Comparison of ENCODE assay signal across 25 cellular contexts in the genomic region with DNA sequence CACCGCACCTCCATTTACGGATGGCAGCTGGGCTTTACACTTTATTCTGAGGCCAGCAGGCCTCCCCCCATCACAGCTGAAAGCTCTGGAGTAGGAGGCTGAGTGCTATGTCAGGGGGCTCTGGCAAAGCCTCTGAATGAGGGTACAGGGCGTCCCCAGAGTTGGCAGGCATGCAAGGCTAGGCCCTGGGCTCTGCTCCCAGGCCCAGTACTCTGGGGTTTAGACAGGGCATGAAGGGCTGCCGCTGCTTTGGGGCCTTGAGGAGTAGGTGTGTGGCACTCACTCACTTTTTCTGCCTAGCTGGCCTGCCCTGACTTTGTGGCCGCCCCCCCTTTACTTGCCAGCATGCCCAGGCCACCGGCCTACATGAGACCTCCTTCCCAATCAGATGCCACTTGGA.
A peak's percentile ranks its signal among the peaks of the same experiment; 100 is the strongest.
DNase-seq lines count a peak whose midpoint lies in the region; ATAC-seq lines count a peak whose summit lies in the region.
"Had no signal": no experiment of that assay in that cellular context is flagged by ENCODE, and none has a peak within 500 bp of the region (broad histone marks: within the 10 kb centered on the region; RNA-seq: fewer than 3 reads in every experiment).

No MANE protein-coding gene starts in this region.

- H3K4me2 ChIP-seq in trophoblast cell (ENCODE audit: low read length) = no peak overlapping the region

- H3K79me2 ChIP-seq in trophoblast cell (ENCODE audit: control insufficient read depth, insufficient read depth, low read length, poor library complexity) = no peaks in the 10 kb centered on the region

- H3K4me3 ChIP-seq in rectal smooth muscle tissue (ENCODE audit: low read length) (no peak overlapping the region), trophoblast cell (ENCODE audit: low read depth, low read length) (no peak overlapping the region)
- H3K4me3 ChIP-seq: gastroesophageal sphincter, K562, sigmoid colon, SJCRH30, upper lobe of left lung had no signal

- H4K8ac ChIP-seq in trophoblast cell (ENCODE audit: low read depth, low read length) = no peak overlapping the region

- DNase-seq in Ammon's horn (ENCODE audit: low spot score) = peak; percentile 69
- DNase-seq in globus pallidus (ENCODE audit: low spot score) = peak; percentile 64
- peak in 31 of 51 donors; percentile 9 to 79 (median 45) for DNase-seq in hypothalamus (lab: John Stamatoyannopoulos, UW)
- DNase-seq in trophoblast cell = no peak
- DNase-seq in hepatic stellate cell (ENCODE audit: low spot score) = no peak
- DNase-seq: 8988T; activated CD4-positive, alpha-beta T cell treated with anti-CD3 and anti-CD28 coated beads for 36 hours; activated CD8-positive, alpha-beta memory T cell treated with anti-CD3 and anti-CD28 coated beads, Interleukin-2, amount 50 U/mL, for 48 hours; activated CD8-positive, alpha-beta T cell treated with anti-CD3 and anti-CD28 coated beads for 36 hours; aorta; CD8-positive, alpha-beta T cell; NCI-H1092 treated with DMSO at 0.1 percent for 48 hours; NCI-H1694 treated with DMSO at 0.1 percent for 48 hours; NCI-H446 treated with DMSO at 0.1 percent for 48 hours; sigmoid colon; SJCRH30; stimulated activated CD4-positive, alpha-beta T cell treated with anti-CD3 and anti-CD28 coated beads, Interleukin-4, amount 100 ng/mL, for 24 hours; T1000; upper lobe of left lung had no signal

- H2BK12ac ChIP-seq in trophoblast cell (ENCODE audit: low read length) = no peak overlapping the region

- no peak for ATAC-seq in HG03135 (IDR thresholded peaks at IDR 0.05; ENCODE audit: unreplicated experiment)
- no peak for ATAC-seq in GM18873 (IDR thresholded peaks at IDR 0.05; ENCODE audit: low FRiP score, unreplicated experiment)
- ATAC-seq: activated CD4-positive, alpha-beta T cell treated with anti-CD3 and anti-CD28 coated beads for 36 hours; activated CD8-positive, alpha-beta T cell treated with anti-CD3 and anti-CD28 coated beads for 36 hours; CD8-positive, alpha-beta T cell; gastroesophageal sphincter had no signal

- H3K27me3 ChIP-seq in rectal smooth muscle tissue (ENCODE audit: control insufficient read depth, insufficient read depth, low read length) = no peaks in the 10 kb centered on the region
- no peaks in the 10 kb centered on the region for H3K27me3 ChIP-seq in trophoblast cell (ENCODE audit: insufficient read depth, low read length)
- H3K27me3 ChIP-seq: gastroesophageal sphincter, sigmoid colon, SJCRH30, upper lobe of left lung had no signal

- H3K36me3 ChIP-seq in rectal smooth muscle tissue (ENCODE audit: control insufficient read depth, insufficient read depth, low read length) = peaks cover 8% of the 10 kb centered on the region
- peaks cover 23 to 41% of the 10 kb centered on the region in 2 experiments for H3K36me3 ChIP-seq in trophoblast cell (ENCODE audit: control insufficient read depth in 1 of 2, insufficient read depth in 2 of 2, low read length in 2 of 2)

- H3K79me1 ChIP-seq in trophoblast cell (ENCODE audit: low read length) = no peaks in the 10 kb centered on the region

- no peak overlapping the region for H3K23ac ChIP-seq in trophoblast cell (ENCODE audit: low read length)

- H4K12ac ChIP-seq in trophoblast cell (ENCODE audit: low read depth, low read length) = no peak overlapping the region

- no peak overlapping the region for H3K14ac ChIP-seq in trophoblast cell (ENCODE audit: low read length)

- no peak overlapping the region for H3K18ac ChIP-seq in trophoblast cell (ENCODE audit: low read length)

- H3K9ac ChIP-seq in rectal smooth muscle tissue (ENCODE audit: low read length) = peak overlapping the region; percentile 25
- no peak overlapping the region for H3K9ac ChIP-seq in trophoblast cell (ENCODE audit: low read length)

- H3K27ac ChIP-seq in rectal smooth muscle tissue (ENCODE audit: low read depth, low read length) (no peak overlapping the region), trophoblast cell (ENCODE audit: low read depth, low read length) (no peak overlapping the region)
- H3K27ac ChIP-seq: gastroesophageal sphincter, sigmoid colon, SJCRH30, upper lobe of left lung, VCaP had no signal

- no peak overlapping the region for H2BK5ac ChIP-seq in trophoblast cell (ENCODE audit: low read depth, low read length, poor library complexity)

- no peak overlapping the region for H2AFZ ChIP-seq in trophoblast cell (ENCODE audit: insufficient read depth, low read length, poor library complexity)

- WGBS in trophoblast cell (ENCODE audit: extremely low coverage, insufficient coverage, insufficient read length) = no CpG with 5 or more reads among the region's 6 CpGs

- H3K4ac ChIP-seq in trophoblast cell (ENCODE audit: low read depth, low read length) = no peak overlapping the region

- no peak overlapping the region for H2AK5ac ChIP-seq in trophoblast cell (ENCODE audit: low read length)

- H4K91ac ChIP-seq in trophoblast cell (ENCODE audit: low read depth, low read length) = no peak overlapping the region

- H2BK120ac ChIP-seq in trophoblast cell (ENCODE audit: insufficient read depth, low read length, poor library complexity) = no peak overlapping the region

- no peaks in the 10 kb centered on the region for H3K4me1 ChIP-seq in rectal smooth muscle tissue (ENCODE audit: control insufficient read depth, insufficient read depth, low read length)
- H3K4me1 ChIP-seq in trophoblast cell (ENCODE audit: control insufficient read depth in 1 of 2, insufficient read depth in 2 of 2, low read length in 2 of 2) = peaks cover 2 to 3% of the 10 kb centered on the region in 2 experiments
- H3K4me1 ChIP-seq: SJCRH30 had no signal

- H3K9me3 ChIP-seq in trophoblast cell (ENCODE audit: insufficient read depth, low read depth, low read length) = no peaks in the 10 kb centered on the region
- H3K9me3 ChIP-seq: gastroesophageal sphincter, sigmoid colon, SJCRH30, upper lobe of left lung had no signal

Comparison
In these comparisons a context has a peak if more than half of its experiments do, and no peak if none do; other contexts are left out.
1. DNase-seq: peak in Ammon's horn (single experiment), globus pallidus (single experiment) and hypothalamus (31 of 51); none in trophoblast cell (0 of 2) and hepatic stellate cell (single experiment).